Comparison of ENCODE assay signal across 8 cellular contexts in genomic region chr2:10434885-10435419, GRCh38. TPM values are rescaled to one million over a fixed set of nuclear protein-coding genes. Genes with fewer than 3 reads are reported as not detected.
DNase-seq lines count a peak whose midpoint lies in the region; ATAC-seq and TF ChIP-seq lines count a peak whose summit lies in the region.

No MANE protein-coding gene starts in this region.

- H3K14ac ChIP-seq in neuronal stem cell (ENCODE audit: low read length): no peak overlapping the region

- BruUV-seq in PC-9 (replicated peaks; lab: Mats Ljungman, UMichigan): no TSS peak

- H3K4me3 ChIP-seq in CD4-positive, CD25-positive, alpha-beta regulatory T cell (ENCODE audit: low read depth, low read length): no peak overlapping the region
- H3K4me3 ChIP-seq in PC-9 (no peak overlapping the region), neuronal stem cell (ENCODE audit: low read length in 2 of 2) (no peak overlapping the region), testis (no peak overlapping the region)

- POLR2A ChIA-PET in PC-9 (lab: Charles Lee; ENCODE audit: unreplicated experiment): interaction anchor here (0.7 kb wide), 1 partner anchor 79 kb away, joined by 4 read pairs; no protein-coding TSS in a partner anchor

- peaks cover 5% of the 10 kb centered on the region for H3K79me1 ChIP-seq in neuronal stem cell (ENCODE audit: low read depth, low read length)

- no peaks in the 10 kb centered on the region for H3K36me3 Mint-ChIP-seq in CD4-positive, CD25-positive, alpha-beta regulatory T cell

- H3K79me2 ChIP-seq in PC-9 (ENCODE audit: low read depth): no peaks in the 10 kb centered on the region

- peak overlapping the region; percentile 36 for H3K9ac ChIP-seq in neuronal stem cell (ENCODE audit: low read depth, low read length, poor library complexity)

- peak; percentile 56 to 72 (median 67) for DNase-seq in CD4-positive, CD25-positive, alpha-beta regulatory T cell
- DNase-seq in HuH-7.5 (ENCODE audit: low spot score): peak; percentile 86
- DNase-seq in PC-9: peak; percentile 62 to 84
- peak; percentile 74 for DNase-seq in activated T-cell treated with anti-CD3 and anti-CD28 coated beads, Interleukin-2, amount 50 U/mL, for 1 hour
- DNase-seq in fibroblast of gingiva (ENCODE audit: low read depth): peak; percentile 38
- DNase-seq in neuronal stem cell (ENCODE audit: low spot score): peak; percentile 83
- peak; percentile 70 for DNase-seq in testis

- H3F3A ChIP-seq in PC-9 (ENCODE audit: insufficient read depth, low read depth): peaks cover 40% of the 10 kb centered on the region; the same call in 1 of the 2 replicates

- no peak overlapping the region for H2BK5ac ChIP-seq in neuronal stem cell (ENCODE audit: low read length)

- H2BK12ac ChIP-seq in neuronal stem cell (ENCODE audit: low read length): peak overlapping the region; percentile 16

- H4K20me1 ChIP-seq in PC-9 (ENCODE audit: insufficient read depth): no peaks in the 10 kb centered on the region

- no peak overlapping the region for H3K4ac ChIP-seq in neuronal stem cell (ENCODE audit: low read length)

- no peak for TF ChIP-seq POLR2A in testis (IDR thresholded peaks at IDR 0.05)

- peaks cover 4% of the 10 kb centered on the region for H3K27me3 Mint-ChIP-seq in CD4-positive, CD25-positive, alpha-beta regulatory T cell

- CTCF ChIA-PET in PC-9 (lab: Charles Lee): interaction anchor here (0.6 to 1.9 kb wide), 14 partner anchors 12 to 539 kb away, joined by 3 to 35 read pairs (median 4); partner anchors contain the start of gene ODC1

- H3K4me1 ChIP-seq in CD4-positive, CD25-positive, alpha-beta regulatory T cell (ENCODE audit: control insufficient read depth, insufficient read depth, low read length, poor library complexity, severe bottlenecking): peaks cover 14% of the 10 kb centered on the region
- H3K4me1 ChIP-seq in PC-9 (replicated peaks; ENCODE audit: insufficient read depth): no peaks in the 10 kb centered on the region; the same call in 1 of the 2 replicates
- H3K4me1 ChIP-seq in neuronal stem cell (ENCODE audit: control insufficient read depth in 2 of 2, insufficient read depth in 1 of 2, low read depth in 1 of 2, low read length in 2 of 2): peaks cover 14 to 16% of the 10 kb centered on the region in 2 donors
- peaks cover 15% of the 10 kb centered on the region for H3K4me1 ChIP-seq in testis

- ATAC-seq in CD4-positive, CD25-positive, alpha-beta regulatory T cell (ENCODE audit: low read depth in 2 of 2): peak; percentile 63
- ATAC-seq in GM19452 (IDR thresholded peaks at IDR 0.05; ENCODE audit: unreplicated experiment): peak; percentile 74

- H3K23ac ChIP-seq in neuronal stem cell (ENCODE audit: low read depth, low read length, poor library complexity): no peak overlapping the region

- no peak overlapping the region for H2BK120ac ChIP-seq in neuronal stem cell (ENCODE audit: low read depth, low read length)

- no peak overlapping the region for H2AFZ ChIP-seq in PC-9
- H2AFZ ChIP-seq in neuronal stem cell (ENCODE audit: low read length): peak overlapping the region; percentile 44

- no CpG with 5 or more reads among the region's 19 CpGs for WGBS in neuronal stem cell (ENCODE audit: extremely low coverage in 2 of 2, insufficient read length in 2 of 2, insufficient replicate concordance in 1 of 2), 2 donors
- 24 to 28% methylated on average over 15 to 18 of the region's 19 CpGs for WGBS in testis, 2 donors

- no peak overlapping the region for H3K27ac ChIP-seq in CD4-positive, CD25-positive, alpha-beta regulatory T cell (ENCODE audit: insufficient read depth, low read length, poor library complexity, severe bottlenecking)
- H3K27ac ChIP-seq in PC-9 (no peak overlapping the region), neuronal stem cell (replicated peaks; ENCODE audit: low read length) (no peak overlapping the region), testis (no peak overlapping the region)

- H3K9me2 ChIP-seq in PC-9 (ENCODE audit: insufficient read depth): no peaks in the 10 kb centered on the region

- H3K36me3 ChIP-seq in CD4-positive, CD25-positive, alpha-beta regulatory T cell (ENCODE audit: control insufficient read depth, insufficient read depth, low read length): peaks cover 10% of the 10 kb centered on the region
- no peaks in the 10 kb centered on the region for H3K36me3 ChIP-seq in PC-9 (ENCODE audit: low read depth)
- H3K36me3 ChIP-seq in neuronal stem cell (replicated peaks in 1 of 2; ENCODE audit: control insufficient read depth in 2 of 2, insufficient read depth in 2 of 2, low read length in 2 of 2): peaks cover 12 to 17% of the 10 kb centered on the region in 2 donors
- H3K36me3 ChIP-seq in testis (ENCODE audit: low read depth, missing control alignments): no peaks in the 10 kb centered on the region

- peak overlapping the region; percentile 98 for H2AK5ac ChIP-seq in neuronal stem cell (ENCODE audit: low read depth, low read length)

- TF ChIP-seq CTCF in PC-9 (conservative IDR thresholded peaks at IDR 0.05): peak; percentile 97
- peak; percentile 94 to 97 (median 95) for TF ChIP-seq CTCF in testis (IDR thresholded peaks at IDR 0.05)

- H3K9me3 ChIP-seq in CD4-positive, CD25-positive, alpha-beta regulatory T cell (ENCODE audit: control insufficient read depth in 2 of 2, low read length in 2 of 2): no peaks in the 10 kb centered on the region
- H3K9me3 ChIP-seq in PC-9 (ENCODE audit: insufficient read depth, low read depth): no peaks in the 10 kb centered on the region
- H3K9me3 ChIP-seq in neuronal stem cell (replicated peaks in 1 of 2; ENCODE audit: control insufficient read depth in 2 of 2, insufficient read depth in 1 of 2, low read depth in 1 of 2, low read length in 2 of 2): peaks cover 0 to 5% of the 10 kb centered on the region in 2 donors
- H3K9me3 ChIP-seq in testis: no peaks in the 10 kb centered on the region

- H3K18ac ChIP-seq in neuronal stem cell (ENCODE audit: low read length): no peak overlapping the region

- H3K27me3 ChIP-seq in CD4-positive, CD25-positive, alpha-beta regulatory T cell (ENCODE audit: control insufficient read depth, insufficient read depth, low read length): no peaks in the 10 kb centered on the region
- H3K27me3 ChIP-seq in PC-9 (ENCODE audit: insufficient read depth, low read depth) (no peaks in the 10 kb centered on the region), neuronal stem cell (ENCODE audit: control insufficient read depth in 3 of 3, insufficient read depth in 3 of 3, low read depth in 1 of 3, low read length in 3 of 3) (peaks cover 0 to 16% (median 0%) of the 10 kb centered on the region in 3 experiments), testis (no peaks in the 10 kb centered on the region)

- no peak overlapping the region for H4K91ac ChIP-seq in neuronal stem cell (ENCODE audit: low read depth, low read length, poor library complexity)

- no peaks in the 10 kb centered on the region for H3K9me3 Mint-ChIP-seq in CD4-positive, CD25-positive, alpha-beta regulatory T cell

- H3K4me3 Mint-ChIP-seq in CD4-positive, CD25-positive, alpha-beta regulatory T cell: peak overlapping the region; percentile 9 to 72 (median 64)

- peak overlapping the region; percentile 83 for H2BK15ac ChIP-seq in neuronal stem cell (ENCODE audit: low read length)

- intact Hi-C loops in PC-9 (cut with micrococcal nuclease; ENCODE audit: unreplicated experiment) (loop anchor here (1.0 to 10.0 kb wide), 5 partner anchors 165 to 640 kb away; no protein-coding TSS in a partner anchor), testis (cut with DNase I; ENCODE audit: low total_unique reads) (loop anchor here (5.0 kb wide), 1 partner anchor 313 kb away; the partner anchor contains the start of gene RRM2)

- H4K8ac ChIP-seq in neuronal stem cell (ENCODE audit: low read depth, low read length): no peak overlapping the region

- H3K27ac Mint-ChIP-seq in CD4-positive, CD25-positive, alpha-beta regulatory T cell: peak overlapping the region in 1 of 3 donors; percentile 20

- peaks cover 0 to 17% (median 4%) of the 10 kb centered on the region in 4 donors for H3K4me1 Mint-ChIP-seq in CD4-positive, CD25-positive, alpha-beta regulatory T cell

- H3K4me2 ChIP-seq in PC-9: no peak overlapping the region
- H3K4me2 ChIP-seq in neuronal stem cell (ENCODE audit: insufficient read depth, low read length, poor library complexity, severe bottlenecking): no peak overlapping the region

RNA-seq across cellular contexts. Expression of gene ODC1, which starts 13.2 kb away (rescaled TPM):
- 105 TPM for total RNA-seq in CD4-positive, CD25-positive, alpha-beta regulatory T cell
- 100 to 1,000 TPM in 2 of 4 donors, 10 to 100 TPM in 2; 74.1 to 113 (median 92.6) TPM for polyA plus RNA-seq in CD4-positive, CD25-positive, alpha-beta regulatory T cell
- total RNA-seq in PC-9 (2021): 39.9 and 40.5 TPM in 2 replicates
- polyA plus RNA-seq in neuronal stem cell (2013, experiment 1 of 2): 196 TPM
- polyA plus RNA-seq in neuronal stem cell (2013, experiment 2 of 2): 192 TPM
- 100 to 1,000 TPM; 208 to 321 TPM for total RNA-seq in testis
- 309 TPM for polyA plus RNA-seq in testis (ENCODE audit: insufficient read depth, low read depth, low replicate concordance)
